In the genomic region with DNA sequence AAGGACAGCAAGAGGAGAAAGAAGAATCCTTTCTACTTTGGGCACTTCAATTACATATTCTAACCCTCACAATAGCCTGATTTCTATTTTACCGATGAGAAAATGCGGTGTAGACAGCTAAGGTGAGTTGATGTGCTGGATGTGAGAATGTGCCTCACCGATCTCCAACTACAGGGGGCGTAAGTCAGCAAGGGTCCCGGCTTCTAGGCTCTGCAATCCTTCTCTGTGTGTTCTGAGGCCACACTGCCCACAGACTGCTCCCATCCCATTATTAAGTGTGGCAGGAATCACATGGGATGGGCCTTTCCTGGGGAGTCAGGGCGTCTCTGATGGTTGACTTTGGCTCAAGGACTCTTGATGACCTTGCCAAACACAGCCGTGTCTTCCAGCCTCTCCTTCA, we compare ENCODE assay signal across 1 cellular context.
TF ChIP-seq lines count a peak whose summit lies in the region.

No MANE protein-coding gene starts in this region.

TF ChIP-seq in H1, 55 proteins besides CTCF, POLR2A, EP300 and RAD21:
- TF ChIP-seq RBBP5 (IDR thresholded peaks at IDR 0.05; ENCODE audit: borderline replicate concordance, low read depth, low read length): no peak
- 0 out of 2 replicates have a peak, but pooled peaks have one; percentile 13 for TF ChIP-seq TEAD4 (IDR thresholded peaks at IDR 0.05; ENCODE audit: low read depth, low read length)
